Comparison of ENCODE assay signal across 24 cellular contexts in genomic region chr19:1814833-1815604, GRCh38.
"Had no signal": no experiment of that assay in that cellular context is flagged by ENCODE, and none has a peak within 500 bp of the region (broad histone marks: within the 10 kb centered on the region; RNA-seq: fewer than 3 reads in every experiment).

No MANE protein-coding gene starts in this region.

- H3K4me1 ChIP-seq: foreskin keratinocyte had no signal

- H3K9me3 ChIP-seq: breast epithelium, neutrophil, ovary, prostate gland, upper lobe of right lung had no signal

- ATAC-seq: activated CD4-positive, CD25-positive, alpha-beta regulatory T cell treated with anti-CD3 and anti-CD28 coated beads, Interleukin-2, amount 50 U/mL, for 24 hours; activated CD8-positive, alpha-beta memory T cell treated with anti-CD3 and anti-CD28 coated beads, Interleukin-2, amount 10 ng/mL, durations not matched to agents 7 days and 5 days; activated CD8-positive, alpha-beta T cell treated with anti-CD3 and anti-CD28 coated beads for 36 hours; foreskin keratinocyte; left lobe of liver; natural killer cell; stimulated activated naive CD8-positive, alpha-beta T cell treated with anti-CD3 and anti-CD28 coated beads, Interleukin-15, Interleukin-2, amounts not matched to agents 100 U/mL and 50 U/mL, for 24 hours; upper lobe of right lung had no signal

- DNase-seq: activated CD4-positive, alpha-beta T cell treated with anti-CD3 and anti-CD28 coated beads, Interleukin-2, amount 10 ng/mL, durations not matched to agents 7 days and 5 days; activated CD8-positive, alpha-beta memory T cell treated with anti-CD3 and anti-CD28 coated beads, Interleukin-2, amount 10 ng/mL, durations not matched to agents 7 days and 5 days; activated CD8-positive, alpha-beta T cell treated with anti-CD3 and anti-CD28 coated beads for 36 hours; activated gamma-delta T cell; activated naive CD8-positive, alpha-beta T cell treated with anti-CD3 and anti-CD28 coated beads, Interleukin-2, amount 10 ng/mL, durations not matched to agents 7 days and 5 days; amniotic stem cell; effector memory CD4-positive, alpha-beta T cell; foreskin keratinocyte; immature natural killer cell; natural killer cell; stimulated activated CD4-positive, alpha-beta T cell treated with anti-CD3 and anti-CD28 coated beads, Interleukin-4, amount 100 ng/mL, for 24 hours; stimulated activated naive CD8-positive, alpha-beta T cell treated with anti-CD3 and anti-CD28 coated beads, Interleukin-15, Interleukin-2, amounts not matched to agents 100 U/mL and 50 U/mL, for 24 hours; upper lobe of right lung had no signal

- H3K27ac Mint-ChIP-seq: activated CD4-positive, alpha-beta T cell treated with anti-CD3 and anti-CD28 coated beads, Interleukin-2, amount 10 ng/mL, durations not matched to agents 7 days and 5 days; activated CD8-positive, alpha-beta T cell treated with anti-CD3 and anti-CD28 coated beads for 36 hours; activated T-helper 1 cell treated with anti-CD3 and anti-CD28 coated beads, Interleukin-12 subunit alpha, Interleukin-12 subunit beta, Interleukin-2, Interleukin-4 antibody, amounts not matched to agents 30 ng/mL and 10 ng/mL and 1 ng/mL, durations not matched to agents 14 hours and 24 hours and 36 hours; mesothelial cell of epicardium; natural killer cell; T-helper 2 cell treated with Interferon-gamma antibody and Interleukin-4, amounts not matched to agents 5 μg/mL and 100 μg/mL, for 36 hours had no signal

- H3K27me3 Mint-ChIP-seq: activated CD4-positive, alpha-beta T cell treated with anti-CD3 and anti-CD28 coated beads, Interleukin-2, amount 10 ng/mL, durations not matched to agents 7 days and 5 days; activated CD8-positive, alpha-beta memory T cell treated with anti-CD3 and anti-CD28 coated beads, Interleukin-2, amount 10 ng/mL, durations not matched to agents 7 days and 5 days; activated CD8-positive, alpha-beta T cell treated with anti-CD3 and anti-CD28 coated beads for 36 hours; activated naive CD8-positive, alpha-beta T cell treated with anti-CD3 and anti-CD28 coated beads, Interleukin-2, amount 10 ng/mL, durations not matched to agents 7 days and 5 days; central memory CD8-positive, alpha-beta T cell had no signal

- H3K9me3 Mint-ChIP-seq: activated CD4-positive, alpha-beta T cell treated with anti-CD3 and anti-CD28 coated beads, Interleukin-2, amount 10 ng/mL, durations not matched to agents 7 days and 5 days; activated CD8-positive, alpha-beta T cell treated with anti-CD3 and anti-CD28 coated beads for 36 hours; activated naive CD8-positive, alpha-beta T cell treated with anti-CD3 and anti-CD28 coated beads, Interleukin-2, amount 10 ng/mL, durations not matched to agents 7 days and 5 days; activated T-helper 1 cell treated with anti-CD3 and anti-CD28 coated beads, Interleukin-12 subunit alpha, Interleukin-12 subunit beta, Interleukin-2, Interleukin-4 antibody, amounts not matched to agents 30 ng/mL and 10 ng/mL and 1 ng/mL, durations not matched to agents 14 hours and 24 hours and 36 hours; central memory CD8-positive, alpha-beta T cell; immature natural killer cell; mesothelial cell of epicardium; natural killer cell; T-helper 2 cell treated with Interferon-gamma antibody and Interleukin-4, amounts not matched to agents 5 μg/mL and 100 μg/mL, for 36 hours had no signal

- H3K4me3 ChIP-seq: breast epithelium, ovary, prostate gland, upper lobe of right lung had no signal

- H3K36me3 Mint-ChIP-seq: activated naive CD8-positive, alpha-beta T cell treated with anti-CD3 and anti-CD28 coated beads, Interleukin-2, amount 10 ng/mL, durations not matched to agents 7 days and 5 days; immature natural killer cell; natural killer cell had no signal

- H3K27me3 ChIP-seq: breast epithelium, foreskin keratinocyte, neutrophil, ovary, upper lobe of right lung had no signal

- H3K27ac ChIP-seq: breast epithelium, foreskin keratinocyte, neutrophil, ovary, prostate gland, upper lobe of right lung, VCaP had no signal

- H3K36me3 ChIP-seq: ovary had no signal

- H3K4me3 Mint-ChIP-seq: activated CD4-positive, alpha-beta T cell treated with anti-CD3 and anti-CD28 coated beads, Interleukin-2, amount 10 ng/mL, durations not matched to agents 7 days and 5 days; activated CD8-positive, alpha-beta memory T cell treated with anti-CD3 and anti-CD28 coated beads, Interleukin-2, amount 10 ng/mL, durations not matched to agents 7 days and 5 days; activated CD8-positive, alpha-beta T cell treated with anti-CD3 and anti-CD28 coated beads for 36 hours; activated naive CD8-positive, alpha-beta T cell treated with anti-CD3 and anti-CD28 coated beads, Interleukin-2, amount 10 ng/mL, durations not matched to agents 7 days and 5 days; activated T-helper 1 cell treated with anti-CD3 and anti-CD28 coated beads, Interleukin-12 subunit alpha, Interleukin-12 subunit beta, Interleukin-2, Interleukin-4 antibody, amounts not matched to agents 30 ng/mL and 10 ng/mL and 1 ng/mL, durations not matched to agents 14 hours and 24 hours and 36 hours; central memory CD8-positive, alpha-beta T cell; mesothelial cell of epicardium; natural killer cell; T-helper 2 cell treated with Interferon-gamma antibody and Interleukin-4, amounts not matched to agents 5 μg/mL and 100 μg/mL, for 36 hours had no signal
